ENCODE assay signal across 9 cellular contexts in the genomic region with DNA sequence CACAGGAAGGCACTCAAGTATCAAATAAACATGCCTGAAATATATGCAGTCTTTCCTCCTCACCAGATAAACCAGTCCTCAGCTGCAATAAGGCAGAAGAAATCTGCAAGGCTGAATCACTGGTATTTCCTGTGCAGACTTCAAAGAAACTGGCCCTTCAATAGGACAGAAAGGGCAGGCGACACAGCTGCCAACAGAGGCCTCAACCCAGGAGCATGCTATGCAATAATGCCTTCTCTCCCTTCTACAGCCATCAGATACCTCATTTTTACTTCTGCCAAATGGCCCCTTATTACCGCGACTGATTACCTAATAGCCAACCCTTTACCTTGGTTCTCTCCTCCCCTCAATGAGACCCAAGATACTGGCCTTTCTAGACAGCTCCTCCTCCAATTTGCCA. TPM values are rescaled to one million over a fixed set of nuclear protein-coding genes. Genes with fewer than 3 reads are reported as not detected.
DNase-seq lines count a peak whose midpoint lies in the region; TF ChIP-seq lines count a peak whose summit lies in the region.
"Had no signal": no experiment of that assay in that cellular context is flagged by ENCODE, and none has a peak within 500 bp of the region (broad histone marks: within the 10 kb centered on the region; RNA-seq: fewer than 3 reads in every experiment).

No MANE protein-coding gene starts in this region.

- H3K9me3 ChIP-seq in SJCRH30 (replicated peaks) = no peaks in the 10 kb centered on the region; the same call in 1 of the 2 replicates
- H3K9me3 ChIP-seq in fibroblast of lung (ENCODE audit: control insufficient read depth, insufficient read depth, low read depth, low read length) = no peaks in the 10 kb centered on the region
- H3K9me3 ChIP-seq in skeletal muscle satellite cell (replicated peaks; ENCODE audit: low read length) = no peaks in the 10 kb centered on the region
- H3K9me3 ChIP-seq in endodermal cell (ENCODE audit: control insufficient read depth, low read length) = no peaks in the 10 kb centered on the region

- peaks cover 9% of the 10 kb centered on the region for H3K36me3 ChIP-seq in SJCRH30
- peaks cover 2% of the 10 kb centered on the region for H3K36me3 ChIP-seq in fibroblast of lung (ENCODE audit: control insufficient read depth, insufficient read depth, low read length)
- no peaks in the 10 kb centered on the region for H3K36me3 ChIP-seq in skeletal muscle satellite cell (ENCODE audit: insufficient read depth, low read length)
- peaks cover 12% of the 10 kb centered on the region for H3K36me3 ChIP-seq in endodermal cell (ENCODE audit: control insufficient read depth, insufficient read depth, low read length)

- H3K4me3 ChIP-seq in SJCRH30 (no peak overlapping the region), fibroblast of lung (replicated peaks in 1 of 4; ENCODE audit: control extremely low read depth in 1 of 4, insufficient read depth in 1 of 4, low read depth in 3 of 4, low read length in 4 of 4) (no peak overlapping the region), skeletal muscle satellite cell (ENCODE audit: low read length) (peak overlapping the region; percentile 16), endodermal cell (ENCODE audit: low read length) (no peak overlapping the region)

- peaks cover 22% of the 10 kb centered on the region for H3K4me1 ChIP-seq in SJCRH30
- peaks cover 30% of the 10 kb centered on the region for H3K4me1 ChIP-seq in fibroblast of lung (ENCODE audit: control insufficient read depth, extremely low read depth, insufficient read depth, low read length)
- H3K4me1 ChIP-seq in skeletal muscle satellite cell (ENCODE audit: control insufficient read depth, insufficient read depth, low read length) = peaks cover 45% of the 10 kb centered on the region
- H3K4me1 ChIP-seq in endodermal cell (ENCODE audit: control insufficient read depth, insufficient read depth, low read length) = peaks cover 2% of the 10 kb centered on the region

- H3K36me3 Mint-ChIP-seq in endodermal cell (ENCODE audit: low read depth) = peaks cover 18% of the 10 kb centered on the region

- DNase-seq in H4 (ENCODE audit: low spot score) (peak; percentile 55), SJCRH30 (peak; percentile 53 to 64), fibroblast of lung (ENCODE audit: low read depth in 2 of 2) (peak; percentile 71 to 90), NCI-H146 (lab: John Stamatoyannopoulos, UW) (no peak), endodermal cell (no peak), DMS 273 (lab: John Stamatoyannopoulos, UW; ENCODE audit: unreplicated experiment) (no peak)
- DNase-seq in NK-92 treated with Interleukin-12 subunit alpha and Interleukin-12 subunit beta, amount 100 ng/mL, for 24 hours (lab: John Stamatoyannopoulos, UW) = no peak

- H3K79me2 ChIP-seq in fibroblast of lung (ENCODE audit: control insufficient read depth, insufficient read depth, low read length) = peaks cover 80% of the 10 kb centered on the region

- H3K4me2 ChIP-seq in fibroblast of lung (ENCODE audit: extremely low read depth, insufficient read depth, low read length) (peak overlapping the region; percentile 13), skeletal muscle satellite cell (ENCODE audit: low read length) (peak overlapping the region; percentile 66)

- WGBS in endodermal cell (ENCODE audit: insufficient coverage in 1 of 2, insufficient read length in 1 of 2), 2 experiments = 74 to 90% methylated on average over 3 of the region's 3 CpGs

- H3K4me3 Mint-ChIP-seq in endodermal cell = no peak overlapping the region

- no peak overlapping the region for H3K27ac Mint-ChIP-seq in endodermal cell

- peak overlapping the region; percentile 17 for H3K27ac ChIP-seq in SJCRH30
- peak overlapping the region; percentile 59 for H3K27ac ChIP-seq in fibroblast of lung (ENCODE audit: insufficient read depth, low read length)
- H3K27ac ChIP-seq in endodermal cell (ENCODE audit: low read depth, low read length) = no peak overlapping the region

- H3K4me1 Mint-ChIP-seq in endodermal cell = peaks cover 38% of the 10 kb centered on the region

- H3K9ac ChIP-seq in fibroblast of lung (ENCODE audit: insufficient read depth, low read length) = no peak overlapping the region
- H3K9ac ChIP-seq in skeletal muscle satellite cell (ENCODE audit: low read depth, low read length) = peak overlapping the region; percentile 0
- H3K9ac ChIP-seq in endodermal cell (ENCODE audit: extremely low read depth, low read length, poor library complexity, severe bottlenecking) = no peak overlapping the region

- peak overlapping the region; percentile 48 for H2AFZ ChIP-seq in fibroblast of lung (ENCODE audit: low read length)

- H3K9me3 Mint-ChIP-seq in endodermal cell = no peaks in the 10 kb centered on the region

- TF ChIP-seq CTCF in fibroblast of lung (conservative IDR thresholded peaks at IDR 0.05 in 1 of 2, IDR thresholded peaks at IDR 0.05 in 1 of 2; ENCODE audit: low read depth in 1 of 2, low read length in 2 of 2) (no peak), endodermal cell (conservative IDR thresholded peaks at IDR 0.05) (no peak)

- H3K27me3 ChIP-seq in SJCRH30 (no peaks in the 10 kb centered on the region), fibroblast of lung (ENCODE audit: control insufficient read depth, insufficient read depth, low read length) (no peaks in the 10 kb centered on the region), skeletal muscle satellite cell (ENCODE audit: control insufficient read depth, insufficient read depth, low read length) (no peaks in the 10 kb centered on the region), endodermal cell (ENCODE audit: control insufficient read depth, insufficient read depth, low read length, poor library complexity, severe bottlenecking) (no peaks in the 10 kb centered on the region)

- no peaks in the 10 kb centered on the region for H4K20me1 ChIP-seq in fibroblast of lung (ENCODE audit: control insufficient read depth, extremely low read depth, insufficient read depth, low read length)

- no peaks in the 10 kb centered on the region for H3K27me3 Mint-ChIP-seq in endodermal cell (ENCODE audit: insufficient read depth)

RNA-seq across cellular contexts. Expression of a gene that starts 8.0 kb away (rescaled TPM):
- total RNA-seq in H4 (2014; rRNA removed; shearing (Covaris generic)) = 67.5 and 71.5 TPM in 2 replicates
- total RNA-seq in SJCRH30 (2014; rRNA removed; shearing (Covaris generic)) = 154 and 162 TPM in 2 replicates
- total RNA-seq in fibroblast of lung (190 and 247 TPM in 2 replicates), endodermal cell (100 to 1,000 TPM; 130 to 132 TPM)
- 59.0 and 61.6 TPM in 2 replicates for polyA plus RNA-seq in fibroblast of lung
- 81.1 and 84.5 TPM in 2 replicates for polyA plus RNA-seq in fibroblast of lung (2012)
- polyA minus RNA-seq in fibroblast of lung (ENCODE audit: low replicate concordance) = 259 and 321 TPM in 2 replicates
- 77.3 and 92.8 TPM in 2 replicates for total RNA-seq in skeletal muscle satellite cell (2012; rRNA removed)
- polyA plus RNA-seq in endodermal cell (2013, experiment 1 of 2) = 181 TPM
- 168 TPM for polyA plus RNA-seq in endodermal cell (2013, experiment 2 of 2)

RNA-seq across cellular contexts. Expression of a gene that starts 8.3 kb away (rescaled TPM):
- 3.9 and 9.3 TPM in 2 replicates for total RNA-seq in H4 (2014; rRNA removed; shearing (Covaris generic))
- 3.9 and 5.8 TPM in 2 replicates for total RNA-seq in SJCRH30 (2014; rRNA removed; shearing (Covaris generic))
- 5.0 and 5.4 TPM in 2 replicates for total RNA-seq in fibroblast of lung
- polyA plus RNA-seq in fibroblast of lung = 6.9 and 8.9 TPM in 2 replicates
- 9.0 and 9.9 TPM in 2 replicates for polyA plus RNA-seq in fibroblast of lung (2012)
- polyA minus RNA-seq in fibroblast of lung (ENCODE audit: low replicate concordance) = 6.2 and 10.5 TPM in 2 replicates
- 3.0 and 6.1 TPM in 2 replicates for total RNA-seq in skeletal muscle satellite cell (2012; rRNA removed)
- total RNA-seq in endodermal cell = 1 to 10 TPM; 8.0 to 9.5 TPM
- 4.5 TPM for polyA plus RNA-seq in endodermal cell (2013, experiment 1 of 2)
- polyA plus RNA-seq in endodermal cell (2013, experiment 2 of 2) = 9.0 TPM

RNA-seq across cellular contexts. Expression of a gene that starts 30.7 kb away (rescaled TPM):
- total RNA-seq in H4 (2014; rRNA removed; shearing (Covaris generic)) = 94.0 and 110 TPM in 2 replicates
- total RNA-seq in SJCRH30 (2014; rRNA removed; shearing (Covaris generic)) = 53.4 and 54.3 TPM in 2 replicates
- total RNA-seq in fibroblast of lung = 80.9 and 90.3 TPM in 2 replicates
- 137 and 183 TPM in 2 replicates for polyA plus RNA-seq in fibroblast of lung
- polyA plus RNA-seq in fibroblast of lung (2012) = 152 and 213 TPM in 2 replicates
- 208 and 507 TPM in 2 replicates for polyA minus RNA-seq in fibroblast of lung (ENCODE audit: low replicate concordance)
- total RNA-seq in skeletal muscle satellite cell (2012; rRNA removed) = 115 and 174 TPM in 2 replicates
- 100 to 1,000 TPM in 1 of 2 donors, 10 to 100 TPM in 1; 92.0 to 104 TPM for total RNA-seq in endodermal cell
- polyA plus RNA-seq in endodermal cell (2013, experiment 1 of 2) = 114 TPM
- polyA plus RNA-seq in endodermal cell (2013, experiment 2 of 2) = 111 TPM

RNA-seq across cellular contexts. Expression of a gene that starts 33.4 kb away (rescaled TPM):
- not detected in 2 replicates for total RNA-seq in H4 (2014; rRNA removed; shearing (Covaris generic))
- not detected in 2 replicates for total RNA-seq in SJCRH30 (2014; rRNA removed; shearing (Covaris generic))
- total RNA-seq in fibroblast of lung (not detected in 2 replicates), endodermal cell (not detected)
- polyA plus RNA-seq in fibroblast of lung = not detected in 2 replicates
- polyA plus RNA-seq in fibroblast of lung (2012) = not detected in 2 replicates
- polyA minus RNA-seq in fibroblast of lung (ENCODE audit: low replicate concordance) = not detected in 2 replicates
- total RNA-seq in skeletal muscle satellite cell (2012; rRNA removed) = under 0.01 TPM in 1 of 2 replicates, not detected in the other
- 0.21 TPM for polyA plus RNA-seq in endodermal cell (2013, experiment 1 of 2)
- polyA plus RNA-seq in endodermal cell (2013, experiment 2 of 2) = not detected
- total RNA-seq: H1 had no signal

RNA-seq across cellular contexts. Expression of a gene that starts 40.1 kb away (rescaled TPM):
- 70.4 and 74.9 TPM in 2 replicates for total RNA-seq in H4 (2014; rRNA removed; shearing (Covaris generic))
- total RNA-seq in SJCRH30 (2014; rRNA removed; shearing (Covaris generic)) = 38.1 and 42.7 TPM in 2 replicates
- 20.8 and 24.8 TPM in 2 replicates for total RNA-seq in fibroblast of lung
- 97.2 and 174 TPM in 2 replicates for polyA plus RNA-seq in fibroblast of lung
- polyA plus RNA-seq in fibroblast of lung (2012) = 67.6 and 112 TPM in 2 replicates
- 10.2 and 60.4 TPM in 2 replicates for polyA minus RNA-seq in fibroblast of lung (ENCODE audit: low replicate concordance)
- 26.6 and 34.0 TPM in 2 replicates for total RNA-seq in skeletal muscle satellite cell (2012; rRNA removed)
- 10 to 100 TPM; 51.2 to 54.9 TPM for total RNA-seq in endodermal cell
- 53.3 TPM for polyA plus RNA-seq in endodermal cell (2013, experiment 1 of 2)
- 61.5 TPM for polyA plus RNA-seq in endodermal cell (2013, experiment 2 of 2)

Comparison
In these comparisons a context has a peak if more than half of its experiments do, and no peak if none do; other contexts are left out.
1. DNase-seq: peak in H4 (single experiment), SJCRH30 (2 of 2) and fibroblast of lung (2 of 2); none in NCI-H146 (single experiment), endodermal cell (single experiment), DMS 273 (single experiment) and NK-92 treated with Interleukin-12 subunit alpha and Interleukin-12 subunit beta, amount 100 ng/mL, for 24 hours (single experiment).